25 cellular contexts compared by ENCODE assay signal in genomic region chr11:87316491-87316890, GRCh38.
"Had no signal": no experiment of that assay in that cellular context is flagged by ENCODE, and none has a peak within 500 bp of the region (broad histone marks: within the 10 kb centered on the region; RNA-seq: fewer than 3 reads in every experiment).

No MANE protein-coding gene starts in this region.

- H3K4me1 Mint-ChIP-seq: immature natural killer cell; naive thymus-derived CD8-positive, alpha-beta T cell; stimulated activated memory B cell treated with anti-CD40 and anti-IgM and Interleukin-4, amounts not matched to agents 10 μg/mL and 1 μg/mL and 100 μg/mL, for 72 hours; stimulated activated naive CD8-positive, alpha-beta T cell treated with anti-CD3 and anti-CD28 coated beads, Interleukin-15, amount 100 ng/mL, for 72 hours had no signal

- H3K9me3 ChIP-seq: left lung, lower lobe of right lung, ovary, right atrium auricular region, right lobe of liver, tibial nerve, uterus had no signal

- H3K4me3 Mint-ChIP-seq: immature natural killer cell; naive thymus-derived CD8-positive, alpha-beta T cell; stimulated activated memory B cell treated with anti-CD40 and anti-IgM and Interleukin-4, amounts not matched to agents 10 μg/mL and 1 μg/mL and 100 μg/mL, for 72 hours; stimulated activated naive CD8-positive, alpha-beta T cell treated with anti-CD3 and anti-CD28 coated beads, Interleukin-15, amount 100 ng/mL, for 72 hours; type B pancreatic cell had no signal

- H3K4me1 ChIP-seq: left lung, lower lobe of right lung, right atrium auricular region, right lobe of liver, tibial nerve, uterus had no signal

- DNase-seq: immature natural killer cell; kidney; left colon; left lung; lower lobe of right lung; mammary epithelial cell; mesenchymal stem cell; naive thymus-derived CD8-positive, alpha-beta T cell; ovary; right lobe of liver; stimulated activated CD4-positive, alpha-beta T cell treated with anti-CD3 and anti-CD28 coated beads, Interleukin-1b, Interleukin-23, amount 100 ng/mL, for 48 hours; stimulated activated CD4-positive, alpha-beta T cell treated with anti-CD3 and anti-CD28 coated beads, Interleukin-2, amount 100 ng/mL, for 48 hours; stimulated activated CD4-positive, alpha-beta T cell treated with anti-CD3 and anti-CD28 coated beads, Interleukin-4, amount 100 ng/mL, for 4 hours; stimulated activated CD8-positive, alpha-beta memory T cell treated with anti-CD3 and anti-CD28 coated beads, Interleukin-4, amount 100 ng/mL, for 48 hours; stimulated activated naive CD4-positive, alpha-beta T cell treated with Interleukin-2 at 50 U/mL for 16 hours; stimulated activated naive CD8-positive, alpha-beta T cell treated with anti-CD3 and anti-CD28 coated beads, Interleukin-15, amount 100 ng/mL, for 72 hours; substantia nigra; uterus had no signal

- H3K27me3 Mint-ChIP-seq: naive thymus-derived CD8-positive, alpha-beta T cell; progenitor cell of endocrine pancreas; stimulated activated memory B cell treated with anti-CD40 and anti-IgM and Interleukin-4, amounts not matched to agents 10 μg/mL and 1 μg/mL and 100 μg/mL, for 72 hours; stimulated activated naive CD8-positive, alpha-beta T cell treated with anti-CD3 and anti-CD28 coated beads, Interleukin-15, amount 100 ng/mL, for 72 hours; type B pancreatic cell had no signal

- H3K36me3 Mint-ChIP-seq: type B pancreatic cell had no signal

- H3K27me3 ChIP-seq: left lung, ovary, right atrium auricular region, right lobe of liver, tibial nerve, uterus had no signal

- H3K4me3 ChIP-seq: left lung, lower lobe of right lung, ovary, right atrium auricular region, right lobe of liver, smooth muscle cell, tibial nerve, uterus had no signal

- FAIRE-seq: islet of Langerhans, kidney had no signal

- H3K4me2 ChIP-seq: smooth muscle cell had no signal

- H3K27ac Mint-ChIP-seq: naive thymus-derived CD8-positive, alpha-beta T cell; stimulated activated memory B cell treated with anti-CD40 and anti-IgM and Interleukin-4, amounts not matched to agents 10 μg/mL and 1 μg/mL and 100 μg/mL, for 72 hours; type B pancreatic cell had no signal

- H3K27ac ChIP-seq: left lung, lower lobe of right lung, ovary, right atrium auricular region, right lobe of liver, tibial nerve, uterus had no signal

- ATAC-seq: left colon; left lung; lower lobe of right lung; naive thymus-derived CD8-positive, alpha-beta T cell; right lobe of liver; stimulated activated memory B cell treated with anti-CD40 and anti-IgM and Interleukin-4, amounts not matched to agents 10 μg/mL and 1 μg/mL and 100 μg/mL, for 72 hours; stimulated activated naive CD8-positive, alpha-beta T cell treated with anti-CD3 and anti-CD28 coated beads, Interleukin-15, amount 100 ng/mL, for 72 hours had no signal

- H3K36me3 ChIP-seq: ovary, uterus had no signal

- H3K9me3 Mint-ChIP-seq: immature natural killer cell; naive thymus-derived CD8-positive, alpha-beta T cell; stimulated activated memory B cell treated with anti-CD40 and anti-IgM and Interleukin-4, amounts not matched to agents 10 μg/mL and 1 μg/mL and 100 μg/mL, for 72 hours; stimulated activated naive CD8-positive, alpha-beta T cell treated with anti-CD3 and anti-CD28 coated beads, Interleukin-15, amount 100 ng/mL, for 72 hours; type B pancreatic cell had no signal
